ENCODE assay signal across 14 cellular contexts in genomic region chr9:70954126-70954525, GRCh38.
DNase-seq lines count a peak whose midpoint lies in the region; ATAC-seq and TF ChIP-seq lines count a peak whose summit lies in the region.
"Had no signal": no experiment of that assay in that cellular context is flagged by ENCODE, and none has a peak within 500 bp of the region (broad histone marks: within the 10 kb centered on the region; RNA-seq: fewer than 3 reads in every experiment).

No MANE protein-coding gene starts in this region.

- CTCF ChIA-PET in A673 (lab: Charles Lee), result no interaction called here

- no TSS peak for BruUV-seq in A673 (replicated peaks; lab: Mats Ljungman, UMichigan)

- no peaks in the 10 kb centered on the region for H3K9me3 ChIP-seq in A673 (ENCODE audit: low read depth, low read length, poor library complexity, severe bottlenecking)
- H3K9me3 ChIP-seq: BE2C, tibial artery had no signal

- intact Hi-C loops in A673 (cut with micrococcal nuclease; ENCODE audit: unreplicated experiment), result no loop called here
- intact Hi-C loops in sciatic nerve (cut with DNase I), result no loop called here

- no peak overlapping the region for H3K4me3 ChIP-seq in A673 (ENCODE audit: low read depth, low read length, poor library complexity, severe bottlenecking)
- H3K4me3 ChIP-seq: tibial artery had no signal

- no peak for ATAC-seq in HG03097 (IDR thresholded peaks at IDR 0.05; ENCODE audit: low FRiP score, unreplicated experiment)
- ATAC-seq in sciatic nerve, result no peak
- ATAC-seq: activated T-cell treated with anti-CD3 and anti-CD28 coated beads, Interleukin-2, amount 50 U/mL, for 72 hours; T-cell had no signal

- H3K36me3 ChIP-seq in A673 (ENCODE audit: insufficient read depth, low read length, poor library complexity, severe bottlenecking), result no peaks in the 10 kb centered on the region
- H3K36me3 ChIP-seq: BE2C, tibial artery had no signal

- H3K4me1 ChIP-seq in A673 (ENCODE audit: insufficient read depth, low read length, poor library complexity, severe bottlenecking), result no peaks in the 10 kb centered on the region
- H3K4me1 ChIP-seq: BE2C had no signal

- no peak for TF ChIP-seq CTCF in A673 (conservative IDR thresholded peaks at IDR 0.05; ENCODE audit: low read depth, low read length)

- POLR2A ChIA-PET in A673 (lab: Charles Lee; ENCODE audit: low non-redundant PET), result no interaction called here

- DNase-seq in A673 (ENCODE audit: low spot score), result peak; percentile 26
- DNase-seq in HS-27A (ENCODE audit: low read depth), result peak; percentile 83
- DNase-seq in astrocyte of the hippocampus (ENCODE audit: low read depth, low spot score), result peak; percentile 91
- DNase-seq in iris pigment epithelial cell (ENCODE audit: low read depth), result peak; percentile 88
- no peak for DNase-seq in activated CD4-positive, CD25-positive, alpha-beta regulatory T cell (lab: John Stamatoyannopoulos, UW)
- DNase-seq in NCI-H187 (lab: John Stamatoyannopoulos, UW), result no peak
- DNase-seq in sciatic nerve (ENCODE audit: low spot score), result no peak
- DNase-seq: activated T-cell treated with anti-CD3 and anti-CD28 coated beads, Interleukin-2, amount 50 U/mL, for 72 hours; BE2C; NCI-H2081 treated with DMSO at 0.1 percent for 48 hours; stimulated activated CD4-positive, alpha-beta T cell treated with anti-CD3 and anti-CD28 coated beads, Interleukin-1b, Interleukin-23, amount 100 ng/mL, for 48 hours; T-cell; tibial artery had no signal

- H3K27me3 ChIP-seq in A673 (replicated peaks; ENCODE audit: insufficient read depth, low read depth, low read length, poor library complexity), result no peaks in the 10 kb centered on the region
- H3K27me3 ChIP-seq: BE2C, tibial artery had no signal

- H3K27ac ChIP-seq in A673 (ENCODE audit: low read depth, low read length, poor library complexity, severe bottlenecking), result no peak overlapping the region

Comparison
In these comparisons a context has a peak if more than half of its experiments do, and no peak if none do; other contexts are left out.
1. DNase-seq: peak in A673 (single experiment), HS-27A (single experiment), astrocyte of the hippocampus (single experiment) and iris pigment epithelial cell (single experiment); none in activated CD4-positive, CD25-positive, alpha-beta regulatory T cell (0 of 4), NCI-H187 (0 of 2) and sciatic nerve (single experiment).